23 cellular contexts compared by ENCODE assay signal in the genomic region with DNA sequence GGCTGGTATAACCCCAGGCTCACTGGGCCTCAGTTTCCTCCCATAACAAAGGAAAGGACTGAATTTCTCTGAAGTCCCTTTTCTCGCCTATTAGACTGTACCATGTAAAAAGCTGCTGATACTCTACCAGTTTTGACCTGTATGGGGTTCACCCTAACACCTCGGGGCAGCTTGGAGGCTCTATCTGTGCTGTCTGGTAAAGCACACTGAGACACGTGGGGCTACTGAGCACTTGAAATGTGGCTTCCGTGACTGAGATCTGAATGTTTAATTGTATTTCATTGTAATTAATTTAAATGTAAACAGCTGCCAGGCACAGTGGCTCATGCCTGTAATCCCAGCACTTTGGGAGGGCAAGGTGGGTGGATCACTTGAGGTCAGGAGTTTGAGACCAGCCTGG. TPM values are rescaled to one million over a fixed set of nuclear protein-coding genes. Genes with fewer than 3 reads are reported as not detected.
"Had no signal": no experiment of that assay in that cellular context is flagged by ENCODE, and none has a peak within 500 bp of the region (broad histone marks: within the 10 kb centered on the region; RNA-seq: fewer than 3 reads in every experiment).

No MANE protein-coding gene starts in this region.

- H3K4me1 Mint-ChIP-seq: memory B cell; natural killer cell; stimulated activated naive CD8-positive, alpha-beta T cell treated with anti-CD3 and anti-CD28 coated beads, Interleukin-15, amount 100 ng/mL, for 72 hours had no signal

- H3K27ac Mint-ChIP-seq: effector memory CD8-positive, alpha-beta T cell; memory B cell; natural killer cell; stimulated activated naive CD8-positive, alpha-beta T cell treated with anti-CD3 and anti-CD28 coated beads, Interleukin-15, amount 100 ng/mL, for 72 hours had no signal

- H3K36me3 Mint-ChIP-seq: memory B cell, natural killer cell had no signal

- H3K9me3 Mint-ChIP-seq: effector memory CD8-positive, alpha-beta T cell; natural killer cell had no signal

- H3K4me3 Mint-ChIP-seq: effector memory CD8-positive, alpha-beta T cell; memory B cell; natural killer cell; stimulated activated naive CD8-positive, alpha-beta T cell treated with anti-CD3 and anti-CD28 coated beads, Interleukin-15, amount 100 ng/mL, for 72 hours had no signal

- ATAC-seq: effector memory CD8-positive, alpha-beta T cell; gastrocnemius medialis; left lobe of liver; natural killer cell; psoas muscle; right cardiac atrium; stimulated activated naive CD8-positive, alpha-beta T cell treated with anti-CD3 and anti-CD28 coated beads, Interleukin-15, amount 100 ng/mL, for 72 hours had no signal

- DNase-seq: cortex of kidney; effector memory CD8-positive, alpha-beta T cell; erythroblast; foreskin fibroblast; gastrocnemius medialis; head of caudate nucleus; natural killer cell; occipital lobe; ovary; posterior cingulate gyrus; psoas muscle; right cardiac atrium; sigmoid colon; spleen; stimulated activated CD4-positive, alpha-beta T cell treated with anti-CD3 and anti-CD28 coated beads, Interleukin-15, amount 100 ng/mL, for 24 hours; stimulated activated CD4-positive, alpha-beta T cell treated with anti-CD3 and anti-CD28 coated beads, Interleukin-2, amount 100 ng/mL, for 48 hours; stimulated activated naive CD4-positive, alpha-beta T cell; stimulated activated naive CD8-positive, alpha-beta T cell treated with anti-CD3 and anti-CD28 coated beads, Interleukin-15, amount 100 ng/mL, for 72 hours; tibial artery; upper lobe of left lung had no signal

RNA-seq across cellular contexts. Expression of gene BMP7, which starts 24.0 kb away (rescaled TPM):
- polyA plus RNA-seq: liver had no signal
